ENCODE assay signal across 24 cellular contexts in genomic region chr5:113125371-113125770, GRCh38.
"Had no signal": no experiment of that assay in that cellular context is flagged by ENCODE, and none has a peak within 500 bp of the region (broad histone marks: within the 10 kb centered on the region; RNA-seq: fewer than 3 reads in every experiment).

No MANE protein-coding gene starts in this region.

- DNase-seq: dermis blood vessel endothelial cell; effector memory CD4-positive, alpha-beta T cell; erythroblast; esophagus squamous epithelium; foreskin fibroblast; gastrocnemius medialis; head of caudate nucleus; kidney; mesenchymal stem cell; mucosa of descending colon; naive B cell; stimulated activated CD4-positive, alpha-beta T cell treated with anti-CD3 and anti-CD28 coated beads, Interleukin-12 subunit alpha, Interleukin-12 subunit beta, amount 100 ng/mL, for 4 hours; stimulated activated CD4-positive, alpha-beta T cell treated with anti-CD3 and anti-CD28 coated beads, Interleukin-1b, Interleukin-23, amount 100 ng/mL, for 48 hours; stimulated activated CD4-positive, alpha-beta T cell treated with anti-CD3 and anti-CD28 coated beads, Interleukin-4, amount 100 ng/mL, for 24 hours; stimulated activated naive CD4-positive, alpha-beta T cell treated with Interleukin-2 at 50 U/mL for 16 hours; stomach; thyroid gland; trophoblast cell had no signal

- H3K27ac ChIP-seq: coronary artery, esophagus squamous epithelium, gastrocnemius medialis, neutrophil, prostate gland, right atrium auricular region, stomach, thyroid gland, vagina had no signal

- H3K4me1 ChIP-seq: prostate gland, thyroid gland had no signal

- H3K9me3 ChIP-seq: esophagus squamous epithelium, gastrocnemius medialis, mucosa of descending colon, neutrophil, prostate gland, right atrium auricular region, stomach, thyroid gland, vagina had no signal

- H3K27me3 ChIP-seq: esophagus squamous epithelium, gastrocnemius medialis, right atrium auricular region, stomach, thyroid gland, vagina had no signal

- H3K36me3 ChIP-seq: gastrocnemius medialis, neutrophil, prostate gland, right atrium auricular region, stomach, thyroid gland, vagina had no signal

- H3K4me3 ChIP-seq: coronary artery, esophagus squamous epithelium, gastrocnemius medialis, mucosa of descending colon, prostate gland, right atrium auricular region, smooth muscle cell, stomach, thyroid gland, vagina had no signal
